In the genomic region with DNA sequence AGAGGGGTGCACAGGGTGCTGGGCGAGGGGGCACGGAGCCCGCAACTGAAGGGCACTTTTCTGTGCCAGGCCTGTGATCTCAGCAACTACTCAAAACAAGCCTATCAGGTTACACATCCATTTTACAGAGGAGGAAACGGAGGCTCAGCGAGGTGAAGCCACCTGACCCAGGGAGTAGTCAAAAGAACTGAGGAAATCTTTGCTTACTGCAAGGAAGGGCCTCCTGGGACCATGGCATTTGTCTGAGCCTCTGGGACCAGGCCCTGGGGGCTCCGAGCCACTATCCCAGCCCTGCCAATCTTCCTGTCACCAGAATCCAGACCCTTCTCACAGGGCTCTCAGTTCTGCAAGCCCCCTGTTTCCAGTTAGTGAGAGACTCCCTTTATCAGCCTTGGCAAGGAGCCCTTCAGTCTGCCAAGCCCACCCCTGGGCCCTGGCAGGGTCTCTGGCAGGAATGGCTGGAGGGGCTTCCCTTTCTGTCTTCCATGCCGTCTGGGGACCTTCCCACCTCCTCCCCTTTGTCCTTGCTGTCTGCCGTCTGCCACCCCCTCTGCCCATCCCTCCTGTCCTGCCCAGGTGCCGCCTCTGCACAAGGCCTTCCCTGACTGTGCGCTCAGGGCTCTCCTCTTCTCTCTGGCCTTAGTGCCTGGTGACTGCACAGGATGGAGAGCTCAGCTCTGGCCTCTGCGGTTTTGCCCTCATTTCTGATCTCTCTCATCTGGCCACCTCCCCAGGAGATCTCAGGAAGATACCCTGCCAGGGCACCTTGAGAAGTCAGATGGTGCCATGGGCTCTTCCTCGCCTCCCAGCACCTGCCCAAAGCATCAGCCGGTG, we compare ENCODE assay signal across 2 cellular contexts.
TF ChIP-seq lines count a peak whose summit lies in the region.

No MANE protein-coding gene starts in this region.

TF ChIP-seq in HCT116, 20 proteins besides CTCF, POLR2A, EP300 and RAD21 (continued from another document):
- TF ChIP-seq, protein P1, sequence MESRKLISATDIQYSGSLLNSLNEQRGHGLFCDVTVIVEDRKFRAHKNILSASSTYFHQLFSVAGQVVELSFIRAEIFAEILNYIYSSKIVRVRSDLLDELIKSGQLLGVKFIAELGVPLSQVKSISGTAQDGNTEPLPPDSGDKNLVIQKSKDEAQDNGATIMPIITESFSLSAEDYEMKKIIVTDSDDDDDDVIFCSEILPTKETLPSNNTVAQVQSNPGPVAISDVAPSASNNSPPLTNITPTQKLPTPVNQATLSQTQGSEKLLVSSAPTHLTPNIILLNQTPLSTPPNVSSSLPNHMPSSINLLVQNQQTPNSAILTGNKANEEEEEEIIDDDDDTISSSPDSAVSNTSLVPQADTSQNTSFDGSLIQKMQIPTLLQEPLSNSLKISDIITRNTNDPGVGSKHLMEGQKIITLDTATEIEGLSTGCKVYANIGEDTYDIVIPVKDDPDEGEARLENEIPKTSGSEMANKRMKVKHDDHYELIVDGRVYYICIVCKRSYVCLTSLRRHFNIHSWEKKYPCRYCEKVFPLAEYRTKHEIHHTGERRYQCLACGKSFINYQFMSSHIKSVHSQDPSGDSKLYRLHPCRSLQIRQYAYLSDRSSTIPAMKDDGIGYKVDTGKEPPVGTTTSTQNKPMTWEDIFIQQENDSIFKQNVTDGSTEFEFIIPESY (IDR thresholded peaks at IDR 0.05; ENCODE audit: extremely low read depth, insufficient replicate concordance, low read length) = no peak
- no peak for TF ChIP-seq SRF (IDR thresholded peaks at IDR 0.05; ENCODE audit: low read depth)
- no peak for TF ChIP-seq TCF7L2 (IDR thresholded peaks at IDR 0.05; ENCODE audit: borderline replicate concordance, extremely low read depth, insufficient read depth, insufficient read length)
- no peak for TF ChIP-seq POLR2AphosphoS5 (IDR thresholded peaks at IDR 0.05; ENCODE audit: low read depth, low read length)
- TF ChIP-seq EZH2 (IDR thresholded peaks at IDR 0.05) = no peak
- no peak for TF ChIP-seq ZNF274 (IDR thresholded peaks at IDR 0.05; ENCODE audit: low read depth, low read length)
- TF ChIP-seq EZH2phosphoT487 (IDR thresholded peaks at IDR 0.05; ENCODE audit: borderline replicate concordance) = no peak
- TF ChIP-seq, protein P2, sequence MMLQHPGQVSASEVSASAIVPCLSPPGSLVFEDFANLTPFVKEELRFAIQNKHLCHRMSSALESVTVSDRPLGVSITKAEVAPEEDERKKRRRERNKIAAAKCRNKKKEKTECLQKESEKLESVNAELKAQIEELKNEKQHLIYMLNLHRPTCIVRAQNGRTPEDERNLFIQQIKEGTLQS (IDR thresholded peaks at IDR 0.05) = no peak

TF ChIP-seq in HEK293T, 16 proteins besides CTCF, POLR2A, EP300 and RAD21 (continued from another document):
- TF ChIP-seq SUZ12 (IDR thresholded peaks at IDR 0.05) = no peak
- no peak for TF ChIP-seq CTBP1 (IDR thresholded peaks at IDR 0.05; ENCODE audit: borderline replicate concordance)
